Comparison of ENCODE assay signal across 20 cellular contexts in the genomic region with DNA sequence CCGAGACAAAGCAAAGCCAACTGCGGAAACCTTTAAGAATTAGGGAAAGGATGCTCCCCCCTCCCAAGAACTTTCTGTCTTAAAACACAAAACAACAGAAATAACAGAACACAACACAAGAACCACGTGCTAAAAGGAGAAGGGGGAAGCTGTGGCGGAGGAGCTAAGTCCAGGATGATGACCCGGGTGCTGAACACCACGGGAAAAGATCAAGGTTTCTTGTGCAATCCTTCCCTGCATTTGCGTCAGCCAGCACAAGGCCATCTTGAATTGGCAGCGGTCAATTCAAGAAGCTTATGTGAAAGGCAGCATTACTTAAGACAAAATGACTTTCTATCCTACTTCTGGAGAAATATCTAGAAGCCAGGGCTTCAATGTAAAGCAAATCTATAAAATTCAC. TPM values are rescaled to one million over a fixed set of nuclear protein-coding genes. Genes with fewer than 3 reads are reported as not detected.
DNase-seq lines count a peak whose midpoint lies in the region; ATAC-seq and TF ChIP-seq lines count a peak whose summit lies in the region.
"Had no signal": no experiment of that assay in that cellular context is flagged by ENCODE, and none has a peak within 500 bp of the region (broad histone marks: within the 10 kb centered on the region; RNA-seq: fewer than 3 reads in every experiment).

No MANE protein-coding gene starts in this region.

- peaks cover 0 to 10% (median 0%) of the 10 kb centered on the region in 9 donors for H3K4me1 ChIP-seq in heart right ventricle
- H3K4me1 ChIP-seq in left ventricle myocardium inferior: no peaks in the 10 kb centered on the region
- H3K4me1 ChIP-seq in adrenal gland (replicated peaks in 1 of 2): peaks cover 19 to 24% of the 10 kb centered on the region in 2 donors
- H3K4me1 ChIP-seq in upper lobe of right lung: no peaks in the 10 kb centered on the region
- H3K4me1 ChIP-seq: gastroesophageal sphincter, upper lobe of left lung had no signal

- DNase-seq in heart right ventricle (peak in 1 of 2 donors; percentile 18), left ventricle myocardium inferior (no peak), adrenal gland (peak; percentile 85 to 95 (median 92)), left lobe of liver (ENCODE audit: low spot score) (no peak), upper lobe of right lung (no peak), cerebellar nuclear complex (lab: John Stamatoyannopoulos, UW) (no peak), SK-N-DZ (ENCODE audit: low spot score) (no peak)
- DNase-seq: activated CD4-positive, alpha-beta T cell treated with anti-CD3 and anti-CD28 coated beads, Interleukin-2, amount 10 ng/mL, durations not matched to agents 7 days and 5 days; activated naive CD4-positive, alpha-beta T cell treated with Interleukin-2 at 50 U/mL for 16 hours; activated T-cell treated with anti-CD3 and anti-CD28 coated beads for 4 hours; CD8-positive, alpha-beta T cell; cortex of kidney; DND-41; NCI-H2081; NCI-H510A treated with DMSO at 0.1 percent for 48 hours; retina; stimulated activated naive CD8-positive, alpha-beta T cell treated with anti-CD3 and anti-CD28 coated beads, Interleukin-15, Interleukin-2, amounts not matched to agents 100 U/mL and 50 U/mL, for 24 hours had no signal

- ATAC-seq in heart right ventricle (peak in 5 of 8 donors; percentile 25 to 81 (median 51)), left lobe of liver (peak; percentile 23), upper lobe of right lung (peak; percentile 77), GM18868 (IDR thresholded peaks at IDR 0.05; ENCODE audit: unreplicated experiment) (no peak)
- ATAC-seq: CD8-positive, alpha-beta T cell; gastroesophageal sphincter; stimulated activated naive CD8-positive, alpha-beta T cell treated with anti-CD3 and anti-CD28 coated beads, Interleukin-15, Interleukin-2, amounts not matched to agents 100 U/mL and 50 U/mL, for 24 hours had no signal

- intact Hi-C loops in heart right ventricle (cut with DNase I): no loop called here
- intact Hi-C loops in left ventricle myocardium inferior (cut with micrococcal nuclease): no loop called here
- intact Hi-C loops in adrenal gland (cut with DNase I): no loop called here
- intact Hi-C loops in upper lobe of right lung (cut with DNase I): no loop called here

- H3K4me3 ChIP-seq in heart right ventricle (no peak overlapping the region), left ventricle myocardium inferior (no peak overlapping the region), adrenal gland (no peak overlapping the region), upper lobe of right lung (no peak overlapping the region)
- H3K4me3 ChIP-seq: gastroesophageal sphincter, upper lobe of left lung had no signal

- H3K9me3 ChIP-seq in heart right ventricle (peaks cover 0 to 4% (median 0%) of the 10 kb centered on the region in 11 donors), left ventricle myocardium inferior (replicated peaks) (no peaks in the 10 kb centered on the region), adrenal gland (replicated peaks in 1 of 3) (no peaks in the 10 kb centered on the region), upper lobe of right lung (no peaks in the 10 kb centered on the region)
- H3K9me3 ChIP-seq: gastroesophageal sphincter, upper lobe of left lung had no signal

- WGBS in heart right ventricle, 2 donors: 75 to 79% methylated on average over 8 of the region's 8 CpGs
- WGBS in adrenal gland, 4 donors: 27 to 44% (median 33%) methylated on average over 8 of the region's 8 CpGs

- H3K36me3 ChIP-seq in heart right ventricle (no peaks in the 10 kb centered on the region), left ventricle myocardium inferior (no peaks in the 10 kb centered on the region), adrenal gland (replicated peaks in 1 of 2) (no peaks in the 10 kb centered on the region), upper lobe of right lung (no peaks in the 10 kb centered on the region)
- H3K36me3 ChIP-seq: gastroesophageal sphincter, upper lobe of left lung had no signal

- H3K27me3 ChIP-seq in heart right ventricle (peaks cover 0 to 3% (median 0%) of the 10 kb centered on the region in 7 donors), left ventricle myocardium inferior (ENCODE audit: low read depth) (no peaks in the 10 kb centered on the region), adrenal gland (no peaks in the 10 kb centered on the region), upper lobe of right lung (no peaks in the 10 kb centered on the region)
- H3K27me3 ChIP-seq: gastroesophageal sphincter, upper lobe of left lung had no signal

- H3K27ac ChIP-seq in heart right ventricle (peak overlapping the region in 1 of 10 donors; percentile 84), left ventricle myocardium inferior (replicated peaks) (no peak overlapping the region), adrenal gland (peak overlapping the region; percentile 73 to 94 (median 91)), upper lobe of right lung (no peak overlapping the region)
- H3K27ac ChIP-seq: gastroesophageal sphincter had no signal

- TF ChIP-seq CTCF in heart right ventricle (IDR thresholded peaks at IDR 0.05) (no peak), left ventricle myocardium inferior (IDR thresholded peaks at IDR 0.05; ENCODE audit: borderline replicate concordance) (no peak), adrenal gland (IDR thresholded peaks at IDR 0.05) (no peak), upper lobe of right lung (IDR thresholded peaks at IDR 0.05) (no peak)

- TF ChIP-seq POLR2A in adrenal gland (IDR thresholded peaks at IDR 0.05): peak in 1 of 2 donors; percentile 31

RNA-seq across cellular contexts. Expression of a gene that starts 11.0 kb away (rescaled TPM):
- total RNA-seq in heart right ventricle (10 to 100 TPM; 15.2 to 26.4 (median 18.6) TPM), left ventricle myocardium inferior (14.9 TPM), adrenal gland (100 to 1,000 TPM; 116 to 357 (median 151) TPM), left lobe of liver (23.3 TPM), upper lobe of right lung (42.8 TPM)
- polyA plus RNA-seq in heart right ventricle (1 to 10 TPM; 9.3 to 9.9 TPM), adrenal gland (100 to 1,000 TPM in 1 of 3 donors, 10 to 100 TPM in 2; 41.5 to 307 (median 50.4) TPM)
- 22.8 and 22.9 TPM in 2 replicates for polyA plus RNA-seq in SK-N-DZ (2014; cell fraction: cytosol; rRNA removed)
- polyA plus RNA-seq in SK-N-DZ (2014; cell fraction: nucleus; rRNA removed): 8.3 and 9.1 TPM in 2 replicates

RNA-seq across cellular contexts. Expression of a gene that starts 38.0 kb away (rescaled TPM):
- 10 to 100 TPM; 10.9 to 21.7 (median 17.6) TPM for total RNA-seq in heart right ventricle
- polyA plus RNA-seq in heart right ventricle: 1 to 10 TPM; 2.6 to 4.8 TPM
- total RNA-seq in left ventricle myocardium inferior: 16.4 TPM
- total RNA-seq in adrenal gland: 100 to 1,000 TPM in 5 of 8 donors, 10 to 100 TPM in 3; 36.4 to 374 (median 118) TPM
- 100 to 1,000 TPM in 1 of 3 donors, 10 to 100 TPM in 2; 24.5 to 108 (median 32.2) TPM for polyA plus RNA-seq in adrenal gland
- total RNA-seq in left lobe of liver: 46.2 TPM
- total RNA-seq in upper lobe of right lung: 50.6 TPM
- polyA plus RNA-seq in SK-N-DZ (2014; cell fraction: cytosol; rRNA removed): 6.5 and 7.5 TPM in 2 replicates
- 4.2 and 4.4 TPM in 2 replicates for polyA plus RNA-seq in SK-N-DZ (2014; cell fraction: nucleus; rRNA removed)

Comparison
In these comparisons a context has a peak if more than half of its experiments do, and no peak if none do; other contexts are left out.
1. DNase-seq: peak in adrenal gland (7 of 7); none in left ventricle myocardium inferior (single experiment), left lobe of liver (single experiment), upper lobe of right lung (single experiment), cerebellar nuclear complex (0 of 2) and SK-N-DZ (single experiment).
2. H3K27ac ChIP-seq: peak in adrenal gland (5 of 5); none in left ventricle myocardium inferior (single experiment) and upper lobe of right lung (single experiment).